ENCODE assay signal across 1 cellular context in the genomic region with DNA sequence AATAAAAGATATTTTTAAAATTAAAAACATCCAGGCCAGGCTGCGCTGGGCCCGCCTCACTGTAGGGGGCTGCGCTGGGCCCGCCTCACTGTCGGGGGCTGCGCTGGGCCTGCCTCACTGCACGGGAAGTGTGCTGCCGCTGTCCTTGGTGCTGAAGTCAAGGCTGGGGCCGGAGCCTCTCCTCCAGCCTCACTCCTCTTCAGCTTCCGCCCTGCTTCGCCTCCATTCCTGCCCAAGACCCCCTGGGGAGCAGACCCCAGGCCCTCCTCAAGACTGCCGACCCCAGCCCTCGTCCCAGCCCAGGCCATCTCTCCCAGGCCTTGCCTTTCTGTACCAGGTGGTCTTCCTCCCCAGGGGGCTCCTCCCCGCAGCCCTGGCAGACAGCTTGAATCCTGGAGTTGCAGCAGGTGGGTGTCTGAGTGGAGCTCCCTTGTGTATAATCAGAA.
TF ChIP-seq lines count a peak whose summit lies in the region.

No MANE protein-coding gene starts in this region.

TF ChIP-seq in HepG2, 621 proteins besides CTCF, POLR2A, EP300 and RAD21 (continued from another document and continues in another):
- no peak for TF ChIP-seq GFI1 (CRISPR knock-in tag; IDR thresholded peaks at IDR 0.05; ENCODE audit: borderline replicate concordance)
- TF ChIP-seq CCAR2 (optimal IDR thresholded peaks at IDR 0.05; ENCODE audit: low read depth, low read length): no peak
- TF ChIP-seq ZBTB1 (CRISPR knock-in tag; IDR thresholded peaks at IDR 0.05; ENCODE audit: borderline replicate concordance): peak; percentile 79; the same call in 1 of the 2 replicates
- no peak for TF ChIP-seq ATM (IDR thresholded peaks at IDR 0.05; ENCODE audit: borderline replicate concordance)
- TF ChIP-seq RARA (CRISPR knock-in tag; IDR thresholded peaks at IDR 0.05): peak; percentile 78
- TF ChIP-seq, protein P1, sequence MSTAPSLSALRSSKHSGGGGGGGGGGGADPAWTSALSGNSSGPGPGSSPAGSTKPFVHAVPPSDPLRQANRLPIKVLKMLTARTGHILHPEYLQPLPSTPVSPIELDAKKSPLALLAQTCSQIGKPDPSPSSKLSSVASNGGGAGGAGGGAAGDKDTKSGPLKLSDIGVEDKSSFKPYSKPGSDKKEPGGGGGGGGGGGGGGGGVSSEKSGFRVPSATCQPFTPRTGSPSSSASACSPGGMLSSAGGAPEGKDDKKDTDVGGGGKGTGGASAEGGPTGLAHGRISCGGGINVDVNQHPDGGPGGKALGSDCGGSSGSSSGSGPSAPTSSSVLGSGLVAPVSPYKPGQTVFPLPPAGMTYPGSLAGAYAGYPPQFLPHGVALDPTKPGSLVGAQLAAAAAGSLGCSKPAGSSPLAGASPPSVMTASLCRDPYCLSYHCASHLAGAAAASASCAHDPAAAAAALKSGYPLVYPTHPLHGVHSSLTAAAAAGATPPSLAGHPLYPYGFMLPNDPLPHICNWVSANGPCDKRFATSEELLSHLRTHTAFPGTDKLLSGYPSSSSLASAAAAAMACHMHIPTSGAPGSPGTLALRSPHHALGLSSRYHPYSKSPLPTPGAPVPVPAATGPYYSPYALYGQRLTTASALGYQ (CRISPR knock-in tag; IDR thresholded peaks at IDR 0.05): peak; percentile 65; the same call in 1 of the 2 replicates
- TF ChIP-seq, protein P2, sequence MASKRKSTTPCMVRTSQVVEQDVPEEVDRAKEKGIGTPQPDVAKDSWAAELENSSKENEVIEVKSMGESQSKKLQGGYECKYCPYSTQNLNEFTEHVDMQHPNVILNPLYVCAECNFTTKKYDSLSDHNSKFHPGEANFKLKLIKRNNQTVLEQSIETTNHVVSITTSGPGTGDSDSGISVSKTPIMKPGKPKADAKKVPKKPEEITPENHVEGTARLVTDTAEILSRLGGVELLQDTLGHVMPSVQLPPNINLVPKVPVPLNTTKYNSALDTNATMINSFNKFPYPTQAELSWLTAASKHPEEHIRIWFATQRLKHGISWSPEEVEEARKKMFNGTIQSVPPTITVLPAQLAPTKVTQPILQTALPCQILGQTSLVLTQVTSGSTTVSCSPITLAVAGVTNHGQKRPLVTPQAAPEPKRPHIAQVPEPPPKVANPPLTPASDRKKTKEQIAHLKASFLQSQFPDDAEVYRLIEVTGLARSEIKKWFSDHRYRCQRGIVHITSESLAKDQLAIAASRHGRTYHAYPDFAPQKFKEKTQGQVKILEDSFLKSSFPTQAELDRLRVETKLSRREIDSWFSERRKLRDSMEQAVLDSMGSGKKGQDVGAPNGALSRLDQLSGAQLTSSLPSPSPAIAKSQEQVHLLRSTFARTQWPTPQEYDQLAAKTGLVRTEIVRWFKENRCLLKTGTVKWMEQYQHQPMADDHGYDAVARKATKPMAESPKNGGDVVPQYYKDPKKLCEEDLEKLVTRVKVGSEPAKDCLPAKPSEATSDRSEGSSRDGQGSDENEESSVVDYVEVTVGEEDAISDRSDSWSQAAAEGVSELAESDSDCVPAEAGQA (IDR thresholded peaks at IDR 0.05; ENCODE audit: low read depth): no peak
- TF ChIP-seq, protein P2 (CRISPR knock-in tag; IDR thresholded peaks at IDR 0.05; ENCODE audit: borderline replicate concordance): peak; percentile 78; the same call in 1 of the 2 replicates
- TF ChIP-seq, protein P3, sequence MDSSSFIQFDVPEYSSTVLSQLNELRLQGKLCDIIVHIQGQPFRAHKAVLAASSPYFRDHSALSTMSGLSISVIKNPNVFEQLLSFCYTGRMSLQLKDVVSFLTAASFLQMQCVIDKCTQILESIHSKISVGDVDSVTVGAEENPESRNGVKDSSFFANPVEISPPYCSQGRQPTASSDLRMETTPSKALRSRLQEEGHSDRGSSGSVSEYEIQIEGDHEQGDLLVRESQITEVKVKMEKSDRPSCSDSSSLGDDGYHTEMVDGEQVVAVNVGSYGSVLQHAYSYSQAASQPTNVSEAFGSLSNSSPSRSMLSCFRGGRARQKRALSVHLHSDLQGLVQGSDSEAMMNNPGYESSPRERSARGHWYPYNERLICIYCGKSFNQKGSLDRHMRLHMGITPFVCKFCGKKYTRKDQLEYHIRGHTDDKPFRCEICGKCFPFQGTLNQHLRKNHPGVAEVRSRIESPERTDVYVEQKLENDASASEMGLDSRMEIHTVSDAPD (CRISPR knock-in tag; IDR thresholded peaks at IDR 0.05): no peak
- TF ChIP-seq KDM6A (CRISPR knock-in tag; IDR thresholded peaks at IDR 0.05; ENCODE audit: low read depth): no peak
- 0 out of 2 replicates have a peak, but pooled peaks have one; percentile 30 for TF ChIP-seq FOSL1 (CRISPR knock-in tag; IDR thresholded peaks at IDR 0.05; ENCODE audit: borderline replicate concordance)
- TF ChIP-seq IKZF1 (IDR thresholded peaks at IDR 0.05): no peak
- 0 out of 2 replicates have a peak, but pooled peaks have one; percentile 39 for TF ChIP-seq SPEN (CRISPR knock-in tag; IDR thresholded peaks at IDR 0.05; ENCODE audit: low read depth)
- TF ChIP-seq TAF1 (CRISPR knock-in tag; IDR thresholded peaks at IDR 0.05): 0 out of 2 replicates have a peak, but pooled peaks have one; percentile 27
- TF ChIP-seq MED13 (CRISPR knock-in tag; IDR thresholded peaks at IDR 0.05): peak; percentile 70
- TF ChIP-seq GABPA (IDR thresholded peaks at IDR 0.05; ENCODE audit: low read depth, low read length): peak; percentile 49
- TF ChIP-seq GABPA (CRISPR knock-in tag; IDR thresholded peaks at IDR 0.05; ENCODE audit: low read depth): peak; percentile 69
- TF ChIP-seq, protein P4, sequence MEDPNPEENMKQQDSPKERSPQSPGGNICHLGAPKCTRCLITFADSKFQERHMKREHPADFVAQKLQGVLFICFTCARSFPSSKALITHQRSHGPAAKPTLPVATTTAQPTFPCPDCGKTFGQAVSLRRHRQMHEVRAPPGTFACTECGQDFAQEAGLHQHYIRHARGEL (CRISPR knock-in tag; IDR thresholded peaks at IDR 0.05): no peak
- TF ChIP-seq, protein P5, sequence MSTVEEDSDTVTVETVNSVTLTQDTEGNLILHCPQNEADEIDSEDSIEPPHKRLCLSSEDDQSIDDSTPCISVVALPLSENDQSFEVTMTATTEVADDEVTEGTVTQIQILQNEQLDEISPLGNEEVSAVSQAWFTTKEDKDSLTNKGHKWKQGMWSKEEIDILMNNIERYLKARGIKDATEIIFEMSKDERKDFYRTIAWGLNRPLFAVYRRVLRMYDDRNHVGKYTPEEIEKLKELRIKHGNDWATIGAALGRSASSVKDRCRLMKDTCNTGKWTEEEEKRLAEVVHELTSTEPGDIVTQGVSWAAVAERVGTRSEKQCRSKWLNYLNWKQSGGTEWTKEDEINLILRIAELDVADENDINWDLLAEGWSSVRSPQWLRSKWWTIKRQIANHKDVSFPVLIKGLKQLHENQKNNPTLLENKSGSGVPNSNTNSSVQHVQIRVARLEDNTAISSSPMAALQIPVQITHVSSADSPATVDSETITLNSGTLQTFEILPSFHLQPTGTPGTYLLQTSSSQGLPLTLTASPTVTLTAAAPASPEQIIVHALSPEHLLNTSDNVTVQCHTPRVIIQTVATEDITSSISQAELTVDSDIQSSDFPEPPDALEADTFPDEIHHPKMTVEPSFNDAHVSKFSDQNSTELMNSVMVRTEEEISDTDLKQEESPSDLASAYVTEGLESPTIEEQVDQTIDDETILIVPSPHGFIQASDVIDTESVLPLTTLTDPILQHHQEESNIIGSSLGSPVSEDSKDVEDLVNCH (CRISPR knock-in tag; IDR thresholded peaks at IDR 0.05): no peak
- TF ChIP-seq NR1H2 (CRISPR knock-in tag; IDR thresholded peaks at IDR 0.05; ENCODE audit: borderline replicate concordance, low read depth): 0 out of 2 replicates have a peak, but pooled peaks have one; percentile 17
- TF ChIP-seq SYNCRIP (IDR thresholded peaks at IDR 0.05; ENCODE audit: insufficient read depth, low read depth, low read length): no peak
- peak; percentile 76 for TF ChIP-seq PTBP1 (IDR thresholded peaks at IDR 0.05; ENCODE audit: low read depth, low read length, poor library complexity, severe bottlenecking)
- TF ChIP-seq NFE2 (CRISPR knock-in tag; IDR thresholded peaks at IDR 0.05): no peak
- TF ChIP-seq, protein P6, sequence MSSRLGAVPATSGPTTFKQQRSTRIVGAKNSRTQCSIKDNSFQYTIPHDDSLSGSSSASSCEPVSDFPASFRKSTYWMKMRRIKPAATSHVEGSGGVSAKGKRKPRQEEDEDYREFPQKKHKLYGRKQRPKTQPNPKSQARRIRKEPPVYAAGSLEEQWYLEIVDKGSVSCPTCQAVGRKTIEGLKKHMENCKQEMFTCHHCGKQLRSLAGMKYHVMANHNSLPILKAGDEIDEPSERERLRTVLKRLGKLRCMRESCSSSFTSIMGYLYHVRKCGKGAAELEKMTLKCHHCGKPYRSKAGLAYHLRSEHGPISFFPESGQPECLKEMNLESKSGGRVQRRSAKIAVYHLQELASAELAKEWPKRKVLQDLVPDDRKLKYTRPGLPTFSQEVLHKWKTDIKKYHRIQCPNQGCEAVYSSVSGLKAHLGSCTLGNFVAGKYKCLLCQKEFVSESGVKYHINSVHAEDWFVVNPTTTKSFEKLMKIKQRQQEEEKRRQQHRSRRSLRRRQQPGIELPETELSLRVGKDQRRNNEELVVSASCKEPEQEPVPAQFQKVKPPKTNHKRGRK (CRISPR knock-in tag; IDR thresholded peaks at IDR 0.05): no peak
- TF ChIP-seq ZNF674 (CRISPR knock-in tag; IDR thresholded peaks at IDR 0.05; ENCODE audit: low read depth): 0 out of 2 replicates have a peak, but pooled peaks have one; percentile 76
- no peak for TF ChIP-seq MAFK (conservative IDR thresholded peaks at IDR 0.05 in 1 of 2, IDR thresholded peaks at IDR 0.05 in 1 of 2; ENCODE audit: low read length in 2 of 2)
- peak; percentile 44; the same call in 1 of the 2 replicates for TF ChIP-seq SALL2 (CRISPR knock-in tag; IDR thresholded peaks at IDR 0.05)
- TF ChIP-seq ZNF773 (CRISPR knock-in tag; IDR thresholded peaks at IDR 0.05; ENCODE audit: borderline replicate concordance): peak; percentile 98; the same call in 1 of the 2 replicates
- peak; percentile 69 for TF ChIP-seq PPARG (CRISPR knock-in tag; conservative IDR thresholded peaks at IDR 0.05)
- TF ChIP-seq, protein P7, sequence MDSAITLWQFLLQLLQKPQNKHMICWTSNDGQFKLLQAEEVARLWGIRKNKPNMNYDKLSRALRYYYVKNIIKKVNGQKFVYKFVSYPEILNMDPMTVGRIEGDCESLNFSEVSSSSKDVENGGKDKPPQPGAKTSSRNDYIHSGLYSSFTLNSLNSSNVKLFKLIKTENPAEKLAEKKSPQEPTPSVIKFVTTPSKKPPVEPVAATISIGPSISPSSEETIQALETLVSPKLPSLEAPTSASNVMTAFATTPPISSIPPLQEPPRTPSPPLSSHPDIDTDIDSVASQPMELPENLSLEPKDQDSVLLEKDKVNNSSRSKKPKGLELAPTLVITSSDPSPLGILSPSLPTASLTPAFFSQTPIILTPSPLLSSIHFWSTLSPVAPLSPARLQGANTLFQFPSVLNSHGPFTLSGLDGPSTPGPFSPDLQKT (CRISPR knock-in tag; IDR thresholded peaks at IDR 0.05; ENCODE audit: borderline replicate concordance): peak; percentile 84; the same call in 1 of the 2 replicates
- TF ChIP-seq SNAPC2 (CRISPR knock-in tag; IDR thresholded peaks at IDR 0.05): no peak
- TF ChIP-seq ZNF614 (CRISPR knock-in tag; IDR thresholded peaks at IDR 0.05; ENCODE audit: borderline replicate concordance): peak; percentile 81; the same call in 1 of the 2 replicates
- TF ChIP-seq HDAC6 (IDR thresholded peaks at IDR 0.05; ENCODE audit: low read depth, low read length): no peak
- peak; percentile 72; the same call in 1 of the 2 replicates for TF ChIP-seq GPN1 (CRISPR knock-in tag; IDR thresholded peaks at IDR 0.05; ENCODE audit: borderline replicate concordance)
- peak; percentile 79; the same call in 1 of the 2 replicates for TF ChIP-seq ZNF367 (CRISPR knock-in tag; IDR thresholded peaks at IDR 0.05; ENCODE audit: borderline replicate concordance)
- TF ChIP-seq, protein P8, sequence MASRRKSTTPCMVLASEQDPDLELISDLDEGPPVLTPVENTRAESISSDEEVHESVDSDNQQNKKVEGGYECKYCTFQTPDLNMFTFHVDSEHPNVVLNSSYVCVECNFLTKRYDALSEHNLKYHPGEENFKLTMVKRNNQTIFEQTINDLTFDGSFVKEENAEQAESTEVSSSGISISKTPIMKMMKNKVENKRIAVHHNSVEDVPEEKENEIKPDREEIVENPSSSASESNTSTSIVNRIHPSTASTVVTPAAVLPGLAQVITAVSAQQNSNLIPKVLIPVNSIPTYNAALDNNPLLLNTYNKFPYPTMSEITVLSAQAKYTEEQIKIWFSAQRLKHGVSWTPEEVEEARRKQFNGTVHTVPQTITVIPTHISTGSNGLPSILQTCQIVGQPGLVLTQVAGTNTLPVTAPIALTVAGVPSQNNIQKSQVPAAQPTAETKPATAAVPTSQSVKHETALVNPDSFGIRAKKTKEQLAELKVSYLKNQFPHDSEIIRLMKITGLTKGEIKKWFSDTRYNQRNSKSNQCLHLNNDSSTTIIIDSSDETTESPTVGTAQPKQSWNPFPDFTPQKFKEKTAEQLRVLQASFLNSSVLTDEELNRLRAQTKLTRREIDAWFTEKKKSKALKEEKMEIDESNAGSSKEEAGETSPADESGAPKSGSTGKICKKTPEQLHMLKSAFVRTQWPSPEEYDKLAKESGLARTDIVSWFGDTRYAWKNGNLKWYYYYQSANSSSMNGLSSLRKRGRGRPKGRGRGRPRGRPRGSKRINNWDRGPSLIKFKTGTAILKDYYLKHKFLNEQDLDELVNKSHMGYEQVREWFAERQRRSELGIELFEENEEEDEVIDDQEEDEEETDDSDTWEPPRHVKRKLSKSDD (CRISPR knock-in tag; IDR thresholded peaks at IDR 0.05; ENCODE audit: low read depth): peak; percentile 49; the same call in 1 of the 2 replicates
- TF ChIP-seq ZSCAN12 (CRISPR knock-in tag; IDR thresholded peaks at IDR 0.05): peak; percentile 95
- TF ChIP-seq, protein P9, sequence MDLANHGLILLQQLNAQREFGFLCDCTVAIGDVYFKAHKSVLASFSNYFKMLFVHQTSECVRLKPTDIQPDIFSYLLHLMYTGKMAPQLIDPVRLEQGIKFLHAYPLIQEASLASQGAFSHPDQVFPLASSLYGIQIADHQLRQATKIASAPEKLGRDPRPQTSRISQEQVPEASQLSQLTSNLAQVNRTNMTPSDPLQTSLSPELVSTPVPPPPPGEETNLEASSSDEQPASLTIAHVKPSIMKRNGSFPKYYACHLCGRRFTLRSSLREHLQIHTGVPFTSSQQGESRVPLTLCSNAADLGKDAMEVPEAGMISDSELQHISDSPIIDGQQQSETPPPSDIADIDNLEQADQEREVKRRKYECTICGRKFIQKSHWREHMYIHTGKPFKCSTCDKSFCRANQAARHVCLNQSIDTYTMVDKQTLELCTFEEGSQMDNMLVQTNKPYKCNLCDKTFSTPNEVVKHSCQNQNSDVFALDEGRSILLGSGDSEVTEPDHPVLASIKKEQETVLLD (CRISPR knock-in tag; IDR thresholded peaks at IDR 0.05; ENCODE audit: low read depth): no peak
- TF ChIP-seq SIX4 (CRISPR knock-in tag; IDR thresholded peaks at IDR 0.05): peak; percentile 84; the same call in 1 of the 2 replicates
